In genomic region chr12:12813120-12814101, GRCh38 we compare ENCODE assay signal across 1 cellular context.
TF ChIP-seq lines count a peak whose summit lies in the region.

Gene DDX47, plus strand, starts transcription at chr12:12813346. Its CDS starts 22 bp downstream, at chr12:12813368.

TF ChIP-seq in K562, 482 proteins besides CTCF, POLR2A, EP300 and RAD21 (continued from another document and continues in another):
- peak; percentile 91 for TF ChIP-seq ARID4B (CRISPR knock-in tag; IDR thresholded peaks at IDR 0.05)
- no peak for TF ChIP-seq PHF21A (IDR thresholded peaks at IDR 0.05; ENCODE audit: borderline replicate concordance, low read depth)
- TF ChIP-seq ZNF431 (CRISPR knock-in tag; IDR thresholded peaks at IDR 0.05): no peak
- TF ChIP-seq CAMTA2 (CRISPR knock-in tag; conservative IDR thresholded peaks at IDR 0.05): no peak
- TF ChIP-seq POLR3G (IDR thresholded peaks at IDR 0.05; ENCODE audit: extremely low read depth, insufficient read length, insufficient replicate concordance): no peak
- TF ChIP-seq TAF9B (IDR thresholded peaks at IDR 0.05; ENCODE audit: partially characterized antibody): peak; percentile 82
- TF ChIP-seq HDAC1 (IDR thresholded peaks at IDR 0.05): peak in 1 of 2 experiments; percentile 92; a peak in 2 of 4 replicates
- TF ChIP-seq SNIP1 (IDR thresholded peaks at IDR 0.05; ENCODE audit: low read depth): peak; percentile 35; the same call in 1 of the 2 replicates
- TF ChIP-seq SIN3A (IDR thresholded peaks at IDR 0.05; ENCODE audit: borderline replicate concordance in 2 of 2, control insufficient read depth in 1 of 2, low read depth in 2 of 2, low read length in 2 of 2): peak in 1 of 2 experiments; percentile 97; a peak in 2 of 4 replicates
- no peak for TF ChIP-seq SFPQ (IDR thresholded peaks at IDR 0.05; ENCODE audit: low read depth, low read length)
- TF ChIP-seq KLF10 (CRISPR knock-in tag; IDR thresholded peaks at IDR 0.05): no peak
- TF ChIP-seq KLF6 (CRISPR knock-in tag; IDR thresholded peaks at IDR 0.05; ENCODE audit: borderline replicate concordance): no peak
- TF ChIP-seq ZNF24 (IDR thresholded peaks at IDR 0.05): no peak
- no peak for TF ChIP-seq PKNOX1 (IDR thresholded peaks at IDR 0.05)
- TF ChIP-seq SRSF1 (IDR thresholded peaks at IDR 0.05; ENCODE audit: low read depth, low read length): no peak
- TF ChIP-seq ZBTB1 (CRISPR knock-in tag; IDR thresholded peaks at IDR 0.05; ENCODE audit: borderline replicate concordance, low read depth): no peak
- no peak for TF ChIP-seq ZNF79 (CRISPR knock-in tag; IDR thresholded peaks at IDR 0.05; ENCODE audit: low read depth)
- no peak for TF ChIP-seq CCAR2 (IDR thresholded peaks at IDR 0.05; ENCODE audit: low read depth, low read length)
- TF ChIP-seq TBP (optimal IDR thresholded peaks at IDR 0.05; ENCODE audit: low read depth, low read length): peak; percentile 84
- no peak for TF ChIP-seq NCOA2 (IDR thresholded peaks at IDR 0.05; ENCODE audit: partially characterized antibody in 2 of 2)
- no peak for TF ChIP-seq NUFIP1 (IDR thresholded peaks at IDR 0.05; ENCODE audit: partially characterized antibody)
- no peak; the same call in 1 of the 2 replicates for TF ChIP-seq KLF16 (IDR thresholded peaks at IDR 0.05)
- TF ChIP-seq ETV1 (tag; conservative IDR thresholded peaks at IDR 0.05; ENCODE audit: low read depth): peak; percentile 85
- no peak for TF ChIP-seq NFATC3 (IDR thresholded peaks at IDR 0.05)
- TF ChIP-seq ZNF707 (CRISPR knock-in tag; conservative IDR thresholded peaks at IDR 0.05): no peak
- TF ChIP-seq MNT (conservative IDR thresholded peaks at IDR 0.05): peak; percentile 66 to 81
- TF ChIP-seq NFIC (IDR thresholded peaks at IDR 0.05): no peak
- no peak for TF ChIP-seq ZNF586 (CRISPR knock-in tag; conservative IDR thresholded peaks at IDR 0.05)
- TF ChIP-seq SIX5 (IDR thresholded peaks at IDR 0.05; ENCODE audit: borderline replicate concordance in 1 of 2, insufficient read depth in 1 of 2, low read depth in 1 of 2, low read length in 2 of 2): peak; percentile 84 to 89
- peak; percentile 36; the same call in 1 of the 2 replicates for TF ChIP-seq BHLHE40 (IDR thresholded peaks at IDR 0.05; ENCODE audit: low read length)
- TF ChIP-seq L3MBTL2 (IDR thresholded peaks at IDR 0.05): 0 out of 2 replicates have a peak, but pooled peaks have one; percentile 37
- TF ChIP-seq TAF1 (IDR thresholded peaks at IDR 0.05; ENCODE audit: control insufficient read depth, extremely low read depth, insufficient read depth, low read length, severe bottlenecking): peak; percentile 92
- no peak for TF ChIP-seq MIER1 (IDR thresholded peaks at IDR 0.05; ENCODE audit: low read depth)
- no peak for TF ChIP-seq RBBP5 (IDR thresholded peaks at IDR 0.05; ENCODE audit: borderline replicate concordance, insufficient read depth, low read length, poor library complexity, severe bottlenecking)
- no peak for TF ChIP-seq ZBTB49 (CRISPR knock-in tag; IDR thresholded peaks at IDR 0.05; ENCODE audit: borderline replicate concordance)
- no peak for TF ChIP-seq MITF (IDR thresholded peaks at IDR 0.05)
- peak; percentile 96 for TF ChIP-seq GABPB1 (CRISPR knock-in tag; IDR thresholded peaks at IDR 0.05)
- TF ChIP-seq ZNF232 (CRISPR knock-in tag; IDR thresholded peaks at IDR 0.05): no peak
- 0 out of 2 replicates have a peak, but pooled peaks have one; percentile 46 for TF ChIP-seq ZNF384 (IDR thresholded peaks at IDR 0.05; ENCODE audit: low read depth, low read length)
- TF ChIP-seq ZFPM2 (CRISPR knock-in tag; IDR thresholded peaks at IDR 0.05): no peak
- no peak for TF ChIP-seq CREBBP (IDR thresholded peaks at IDR 0.05; ENCODE audit: low read depth, low read length)
- TF ChIP-seq ZNF740 (CRISPR knock-in tag; IDR thresholded peaks at IDR 0.05): no peak
- TF ChIP-seq ZNF740 (tag; IDR thresholded peaks at IDR 0.05): no peak
- TF ChIP-seq NKRF (IDR thresholded peaks at IDR 0.05; ENCODE audit: borderline replicate concordance): peak; percentile 96
- TF ChIP-seq POLR2B (IDR thresholded peaks at IDR 0.05; ENCODE audit: low read depth, partially characterized antibody): no peak
- no peak for TF ChIP-seq ETS2 (tag; IDR thresholded peaks at IDR 0.05; ENCODE audit: borderline replicate concordance, poor library complexity, severe bottlenecking)
- TF ChIP-seq HSF4 (CRISPR knock-in tag; IDR thresholded peaks at IDR 0.05; ENCODE audit: borderline replicate concordance): no peak
- no peak for TF ChIP-seq ZNF212 (CRISPR knock-in tag; IDR thresholded peaks at IDR 0.05)
